21 cellular contexts compared by ENCODE assay signal in genomic region chr18:13527730-13528129, GRCh38.
"Had no signal": no experiment of that assay in that cellular context is flagged by ENCODE, and none has a peak within 500 bp of the region (broad histone marks: within the 10 kb centered on the region; RNA-seq: fewer than 3 reads in every experiment).

No MANE protein-coding gene starts in this region.

- H3K4me3 ChIP-seq: lung, mucosa of descending colon, pancreas, right lobe of liver, stomach, thyroid gland had no signal

- H3K27ac ChIP-seq: pancreas, right lobe of liver, stomach, thyroid gland had no signal

- H3K9me3 ChIP-seq: mucosa of descending colon, pancreas, right lobe of liver, stomach, thyroid gland had no signal

- H3K27ac Mint-ChIP-seq: memory B cell; mesothelial cell of epicardium; natural killer cell treated with Interleukin-12 subunit alpha and Interleukin-12 subunit beta and Interleukin-15 and Interleukin-18, amount 100 ng/mL, for 72 hours; stimulated activated effector memory CD8-positive, alpha-beta T cell treated with anti-CD3 and anti-CD28 coated beads, Interleukin-12 subunit alpha, Interleukin-12 subunit beta, amount 100 ng/mL, for 72 hours had no signal

- ATAC-seq: effector memory CD8-positive, alpha-beta T cell; left lobe of liver; mucosa of descending colon; natural killer cell treated with Interleukin-12 subunit alpha and Interleukin-12 subunit beta and Interleukin-15 and Interleukin-18, amount 100 ng/mL, for 72 hours; pancreas; right lobe of liver; stimulated activated effector memory CD8-positive, alpha-beta T cell treated with anti-CD3 and anti-CD28 coated beads, Interleukin-12 subunit alpha, Interleukin-12 subunit beta, amount 100 ng/mL, for 72 hours had no signal

- H3K36me3 ChIP-seq: pancreas, right lobe of liver, stomach, thyroid gland had no signal

- H3K27me3 ChIP-seq: pancreas, right lobe of liver, stomach, thyroid gland had no signal

- H3K36me3 Mint-ChIP-seq: memory B cell; mesothelial cell of epicardium; natural killer cell treated with Interleukin-12 subunit alpha and Interleukin-12 subunit beta and Interleukin-15 and Interleukin-18, amount 100 ng/mL, for 72 hours; stimulated activated effector memory CD8-positive, alpha-beta T cell treated with anti-CD3 and anti-CD28 coated beads, Interleukin-12 subunit alpha, Interleukin-12 subunit beta, amount 100 ng/mL, for 72 hours had no signal

- H3K4me3 Mint-ChIP-seq: effector memory CD8-positive, alpha-beta T cell; memory B cell; mesothelial cell of epicardium; naive B cell; natural killer cell treated with Interleukin-12 subunit alpha and Interleukin-12 subunit beta and Interleukin-15 and Interleukin-18, amount 100 ng/mL, for 72 hours; stimulated activated effector memory CD8-positive, alpha-beta T cell treated with anti-CD3 and anti-CD28 coated beads, Interleukin-12 subunit alpha, Interleukin-12 subunit beta, amount 100 ng/mL, for 72 hours had no signal

- DNase-seq: cortex of kidney; effector memory CD8-positive, alpha-beta T cell; kidney; mucosa of descending colon; naive B cell; occipital lobe; pancreas; retina; right lobe of liver; stimulated activated CD4-positive, alpha-beta T cell treated with anti-CD3 and anti-CD28 coated beads, Interleukin-2, amount 100 ng/mL, for 24 hours; stimulated activated CD4-positive, alpha-beta T cell treated with anti-CD3 and anti-CD28 coated beads, Interleukin-4, amount 100 ng/mL, for 24 hours; stimulated activated naive CD4-positive, alpha-beta T cell treated with Interleukin-2 at 50 U/mL for 16 hours; stomach; thyroid gland; trophoblast cell had no signal

- H3K27me3 Mint-ChIP-seq: effector memory CD8-positive, alpha-beta T cell; memory B cell; naive B cell; natural killer cell treated with Interleukin-12 subunit alpha and Interleukin-12 subunit beta and Interleukin-15 and Interleukin-18, amount 100 ng/mL, for 72 hours had no signal

- H3K9me3 Mint-ChIP-seq: effector memory CD8-positive, alpha-beta T cell; memory B cell; mesothelial cell of epicardium; naive B cell; natural killer cell treated with Interleukin-12 subunit alpha and Interleukin-12 subunit beta and Interleukin-15 and Interleukin-18, amount 100 ng/mL, for 72 hours; stimulated activated effector memory CD8-positive, alpha-beta T cell treated with anti-CD3 and anti-CD28 coated beads, Interleukin-12 subunit alpha, Interleukin-12 subunit beta, amount 100 ng/mL, for 72 hours had no signal

- H3K4me1 ChIP-seq: pancreas, right lobe of liver had no signal

- H3K4me1 Mint-ChIP-seq: memory B cell; mesothelial cell of epicardium; stimulated activated effector memory CD8-positive, alpha-beta T cell treated with anti-CD3 and anti-CD28 coated beads, Interleukin-12 subunit alpha, Interleukin-12 subunit beta, amount 100 ng/mL, for 72 hours had no signal
